ENCODE assay signal across 11 cellular contexts in the genomic region with DNA sequence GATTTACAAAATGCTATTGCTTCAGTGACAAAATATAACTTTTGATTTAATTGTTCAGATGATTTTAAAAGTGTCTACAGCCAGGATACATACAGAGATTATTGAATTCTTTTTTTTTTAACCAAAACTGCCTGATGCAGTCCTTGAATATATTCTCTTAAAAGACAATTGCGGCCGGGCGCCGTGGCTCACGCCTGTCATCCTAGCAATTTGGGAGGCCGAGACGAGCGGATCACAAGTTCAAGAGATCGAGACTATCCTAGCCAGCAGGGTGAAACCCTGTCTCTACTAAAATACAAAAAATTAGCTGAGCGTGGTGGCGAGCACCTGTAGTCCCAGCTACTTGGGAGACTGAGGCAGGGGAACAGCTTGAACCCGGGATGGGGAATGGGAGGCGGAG.
"Had no signal": no experiment of that assay in that cellular context is flagged by ENCODE, and none has a peak within 500 bp of the region (broad histone marks: within the 10 kb centered on the region; RNA-seq: fewer than 3 reads in every experiment).

No MANE protein-coding gene starts in this region.

- H3K4me3 Mint-ChIP-seq: GM23338, H9, HFFc6 had no signal

- H3K9ac ChIP-seq: GM23248 had no signal

- FAIRE-seq: H1, H54 had no signal

- DNase-seq: GM23248, GOT3, H7, H9, HCEC 1CT, HFFc6 had no signal

- H3K27ac Mint-ChIP-seq: GM23338, HFFc6 had no signal

- H3K4me3 ChIP-seq: GM23248, GM23338, HAP-1 had no signal

- H3K4me1 Mint-ChIP-seq: GM23338, H9 had no signal

- ATAC-seq: GM23338, HCT116 had no signal

- H3K27ac ChIP-seq: GM23248 had no signal

- H3K36me3 ChIP-seq: HAP-1 had no signal

- H3K4me1 ChIP-seq: HAP-1 had no signal

- H3K9me3 ChIP-seq: HAP-1 had no signal
